12 cellular contexts compared by ENCODE assay signal in the genomic region with DNA sequence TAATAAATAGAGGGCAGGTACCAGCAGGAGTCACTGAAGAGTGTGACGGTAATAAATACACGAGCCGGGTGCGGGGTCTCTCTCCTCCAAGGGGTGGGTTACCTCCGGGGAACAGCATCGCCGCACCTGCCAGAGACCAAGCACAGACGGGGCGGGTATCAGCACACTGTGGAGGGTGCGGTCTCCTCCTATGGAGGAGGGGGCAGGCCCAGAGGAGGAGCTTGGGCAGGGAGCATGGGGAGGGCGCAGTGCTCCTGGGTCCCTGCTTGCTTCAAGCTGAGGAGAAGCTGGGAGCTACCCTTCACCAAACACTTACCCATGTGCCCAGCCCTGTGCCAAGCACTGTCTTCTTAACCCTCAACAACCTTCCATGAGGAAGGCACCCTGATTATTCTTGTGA. TPM values are rescaled to one million over a fixed set of nuclear protein-coding genes. Genes with fewer than 3 reads are reported as not detected.
A peak's percentile ranks its signal among the peaks of the same experiment; 100 is the strongest.
DNase-seq lines count a peak whose midpoint lies in the region; ATAC-seq, FAIRE-seq and TF ChIP-seq lines count a peak whose summit lies in the region.
"Had no signal": no experiment of that assay in that cellular context is flagged by ENCODE, and none has a peak within 500 bp of the region (broad histone marks: within the 10 kb centered on the region; RNA-seq: fewer than 3 reads in every experiment).

No MANE protein-coding gene starts in this region.

- no peaks in the 10 kb centered on the region for H3K27me3 Mint-ChIP-seq in CD4-positive, alpha-beta memory T cell
- H3K27me3 Mint-ChIP-seq in activated CD4-positive, alpha-beta memory T cell treated with anti-CD3 and anti-CD28 coated beads, Interleukin-2, amount 10 ng/mL, durations not matched to agents 7 days and 5 days: no peaks in the 10 kb centered on the region
- no peaks in the 10 kb centered on the region for H3K27me3 Mint-ChIP-seq in neural crest cell (ENCODE audit: low read depth)

- H3K9me3 ChIP-seq in CD4-positive, alpha-beta memory T cell (ENCODE audit: control insufficient read depth in 1 of 2, low read length in 2 of 2): no peaks in the 10 kb centered on the region
- H3K9me3 ChIP-seq: HAP-1, ovary had no signal

- peaks cover 0 to 9% (median under 1%) of the 10 kb centered on the region in 8 donors for H3K9me3 Mint-ChIP-seq in CD4-positive, alpha-beta memory T cell
- no peaks in the 10 kb centered on the region for H3K9me3 Mint-ChIP-seq in activated CD4-positive, alpha-beta memory T cell treated with anti-CD3 and anti-CD28 coated beads, Interleukin-2, amount 10 ng/mL, durations not matched to agents 7 days and 5 days
- no peaks in the 10 kb centered on the region for H3K9me3 Mint-ChIP-seq in neural crest cell

- H3K4me3 Mint-ChIP-seq in CD4-positive, alpha-beta memory T cell: peak overlapping the region in 4 of 8 donors; percentile 59 to 85 (median 64)
- H3K4me3 Mint-ChIP-seq in activated CD4-positive, alpha-beta memory T cell treated with anti-CD3 and anti-CD28 coated beads, Interleukin-2, amount 10 ng/mL, durations not matched to agents 7 days and 5 days: peak overlapping the region; percentile 74
- H3K4me3 Mint-ChIP-seq in neural crest cell: no peak overlapping the region

- no peaks in the 10 kb centered on the region for H3K27me3 ChIP-seq in CD4-positive, alpha-beta memory T cell (ENCODE audit: insufficient read depth, low read length)
- H3K27me3 ChIP-seq: ovary had no signal

- H3K4me3 ChIP-seq in CD4-positive, alpha-beta memory T cell (ENCODE audit: low read length in 2 of 2): no peak overlapping the region
- H3K4me3 ChIP-seq: HAP-1, ovary had no signal

- peak overlapping the region; percentile 64 to 96 (median 92) for H3K27ac Mint-ChIP-seq in CD4-positive, alpha-beta memory T cell
- H3K27ac Mint-ChIP-seq in activated CD4-positive, alpha-beta memory T cell treated with anti-CD3 and anti-CD28 coated beads, Interleukin-2, amount 10 ng/mL, durations not matched to agents 7 days and 5 days: peak overlapping the region; percentile 93
- H3K27ac Mint-ChIP-seq in neural crest cell (ENCODE audit: unreplicated experiment): peak overlapping the region; percentile 19

- no peaks in the 10 kb centered on the region for H3K36me3 ChIP-seq in CD4-positive, alpha-beta memory T cell (ENCODE audit: insufficient read depth, low read length)
- H3K36me3 ChIP-seq: HAP-1, ovary had no signal

- peaks cover 50% of the 10 kb centered on the region for H3K4me1 ChIP-seq in CD4-positive, alpha-beta memory T cell (ENCODE audit: insufficient read depth, low read length)
- H3K4me1 ChIP-seq: HAP-1 had no signal

- no peak for TF ChIP-seq CTCF in neural crest cell (conservative IDR thresholded peaks at IDR 0.05)

- FAIRE-seq in GM19239 (lab: Jason Lieb, UNC): no peak

- peak overlapping the region; percentile 55 for H3K27ac ChIP-seq in CD4-positive, alpha-beta memory T cell (ENCODE audit: low read depth, low read length)
- H3K27ac ChIP-seq: KMS-11, ovary had no signal

- H3K36me3 Mint-ChIP-seq in CD4-positive, alpha-beta memory T cell: no peaks in the 10 kb centered on the region
- H3K36me3 Mint-ChIP-seq in activated CD4-positive, alpha-beta memory T cell treated with anti-CD3 and anti-CD28 coated beads, Interleukin-2, amount 10 ng/mL, durations not matched to agents 7 days and 5 days (ENCODE audit: low read depth): no peaks in the 10 kb centered on the region
- no peaks in the 10 kb centered on the region for H3K36me3 Mint-ChIP-seq in neural crest cell (ENCODE audit: low read depth)

- POLR2A ChIA-PET in CD4-positive, alpha-beta memory T cell (lab: Charles Lee; ENCODE audit: partially characterized antibody): interaction anchor here (1.2 kb wide), 1 partner anchor 184 kb away, joined by 5 read pairs; a partner anchor contains a TSS
- POLR2A ChIA-PET in activated CD4-positive, alpha-beta memory T cell treated with anti-CD3 and anti-CD28 coated beads, Interleukin-2, amount 10 ng/mL, durations not matched to agents 7 days and 5 days (lab: Charles Lee): interaction anchor here (0.8 to 2.6 kb wide), 5 partner anchors 11 to 127 kb away, joined by 3 to 17 read pairs (median 13); a partner anchor contains a TSS

- intact Hi-C loops in CD4-positive, alpha-beta memory T cell (cut with micrococcal nuclease): loop anchor here (10.0 kb wide), 1 partner anchor 448 kb away; a partner anchor contains a TSS

- peak; percentile 22 for ATAC-seq in GM18907 (IDR thresholded peaks at IDR 0.05; ENCODE audit: unreplicated experiment)

- CTCF ChIA-PET in CD4-positive, alpha-beta memory T cell (lab: Charles Lee; ENCODE audit: partially characterized antibody): interaction anchor here (0.5 to 3.2 kb wide), 5 partner anchors 20 to 182 kb away, joined by 3 to 19 read pairs (median 12); a partner anchor contains a TSS
- CTCF ChIA-PET in activated CD4-positive, alpha-beta memory T cell treated with anti-CD3 and anti-CD28 coated beads, Interleukin-2, amount 10 ng/mL, durations not matched to agents 7 days and 5 days (lab: Charles Lee): interaction anchor here (0.8 to 2.7 kb wide), 7 partner anchors 20 to 146 kb away, joined by 3 to 14 read pairs (median 6); a partner anchor contains a TSS

- H3K4me1 Mint-ChIP-seq in CD4-positive, alpha-beta memory T cell: peaks cover 20 to 51% (median 42%) of the 10 kb centered on the region in 4 donors
- H3K4me1 Mint-ChIP-seq in activated CD4-positive, alpha-beta memory T cell treated with anti-CD3 and anti-CD28 coated beads, Interleukin-2, amount 10 ng/mL, durations not matched to agents 7 days and 5 days: peaks cover 55% of the 10 kb centered on the region
- peaks cover 14% of the 10 kb centered on the region for H3K4me1 Mint-ChIP-seq in neural crest cell

- no peak for DNase-seq in CD4-positive, alpha-beta memory T cell
- no peak for DNase-seq in activated CD4-positive, alpha-beta memory T cell treated with anti-CD3 and anti-CD28 coated beads, Interleukin-2, amount 10 ng/mL, durations not matched to agents 7 days and 5 days
- DNase-seq in neural crest cell (ENCODE audit: low read depth, low spot score): no peak
- DNase-seq in ecto neural progenitor cell (ENCODE audit: low spot score): no peak
- DNase-seq in HPDE6-E6E7 (ENCODE audit: extremely low spot score): no peak
- DNase-seq in NCI-H1092 treated with DMSO at 0.1 percent for 48 hours (lab: John Stamatoyannopoulos, UW): no peak
- no peak for DNase-seq in GM19239 (ENCODE audit: insufficient read length, low spot score)
- DNase-seq: activated gamma-delta T cell treated with Interleukin-2 at 50 U/mL for 16 hours, ovary had no signal

RNA-seq across cellular contexts. Expression of a gene that starts 12.8 kb away (rescaled TPM):
- total RNA-seq in CD4-positive, alpha-beta memory T cell: not detected
- polyA plus RNA-seq in CD4-positive, alpha-beta memory T cell: under 1 TPM; 0.11 to 0.13 TPM
- under 1 TPM; 0.23 to 0.38 TPM for total RNA-seq in activated CD4-positive, alpha-beta memory T cell treated with anti-CD3 and anti-CD28 coated beads, Interleukin-2, amount 10 ng/mL, durations not matched to agents 7 days and 5 days
- 2.9 and 3.9 TPM in 2 replicates for total RNA-seq in neural crest cell

RNA-seq across cellular contexts. Expression of a gene that starts 19.5 kb away (rescaled TPM):
- total RNA-seq in CD4-positive, alpha-beta memory T cell: 1 to 10 TPM; 2.5 to 2.9 TPM
- polyA plus RNA-seq in CD4-positive, alpha-beta memory T cell: under 1 TPM; 0.45 to 0.87 TPM
- total RNA-seq in activated CD4-positive, alpha-beta memory T cell treated with anti-CD3 and anti-CD28 coated beads, Interleukin-2, amount 10 ng/mL, durations not matched to agents 7 days and 5 days: 1 to 10 TPM; 3.6 to 3.8 TPM
- 13.9 and 14.1 TPM in 2 replicates for total RNA-seq in neural crest cell

Comparison
In these comparisons a context has a peak if more than half of its experiments do, and no peak if none do; other contexts are left out.
1. H3K27ac Mint-ChIP-seq: peak in every context shown above with its lines; median percentile 93 in activated CD4-positive, alpha-beta memory T cell treated with anti-CD3 and anti-CD28 coated beads, Interleukin-2, amount 10 ng/mL, durations not matched to agents 7 days and 5 days; 92 in CD4-positive, alpha-beta memory T cell; 19 in neural crest cell.